ENCODE assay signal across 7 cellular contexts in genomic region chrX:136251042-136251991, GRCh38. TPM values are rescaled to one million over a fixed set of nuclear protein-coding genes. Genes with fewer than 3 reads are reported as not detected.
A peak's percentile ranks its signal among the peaks of the same experiment; 100 is the strongest.
DNase-seq lines count a peak whose midpoint lies in the region; ATAC-seq and TF ChIP-seq lines count a peak whose summit lies in the region.

MAP7D3 (minus strand) TSS chrX:136251400; CDS start chrX:136251358, 42 bp downstream.

- WGBS in lung, 2 donors, result 3 to 31% methylated on average over 17 to 73 of the region's 73 CpGs

- no peak for TF ChIP-seq CTCF in lung (IDR thresholded peaks at IDR 0.05; ENCODE audit: control extremely low read depth, extremely low read depth)

- H3K4me3 ChIP-seq in duodenal mucosa (ENCODE audit: low read depth in 1 of 2, low read length in 2 of 2) (peak within 1 kb of the TSS; percentile 56 to 61), lung (peak within 1 kb of the TSS; percentile 74)

- POLR2A ChIA-PET in activated CD4-positive, alpha-beta T cell treated with anti-CD3 and anti-CD28 coated beads, Interleukin-2, amount 10 ng/mL, durations not matched to agents 7 days and 5 days (lab: Charles Lee), result no interaction called here

- peak; percentile 34 for DNase-seq in NCI-H2196 (lab: John Stamatoyannopoulos, UW; ENCODE audit: unreplicated experiment)
- peak; percentile 67 for DNase-seq in activated CD4-positive, alpha-beta T cell treated with anti-CD3 and anti-CD28 coated beads, Interleukin-2, amount 10 ng/mL, durations not matched to agents 7 days and 5 days
- peak; percentile 49 for DNase-seq in lung (ENCODE audit: low spot score)
- peak; percentile 35 to 61 (median 42) for DNase-seq in stimulated activated CD4-positive, alpha-beta T cell treated with anti-CD3 and anti-CD28 coated beads, TNF-alpha, amount 100 ng/mL, for 48 hours (ENCODE audit: low read depth in 3 of 3)

- H3K36me3 Mint-ChIP-seq in activated CD4-positive, alpha-beta T cell treated with anti-CD3 and anti-CD28 coated beads, Interleukin-2, amount 10 ng/mL, durations not matched to agents 7 days and 5 days (ENCODE audit: low read depth), result no peaks in the 10 kb centered on the region

- peaks cover 5 to 6% of the 10 kb centered on the region in 2 donors for H3K4me1 ChIP-seq in duodenal mucosa (ENCODE audit: control insufficient read depth in 1 of 2, insufficient read depth in 2 of 2, low read length in 2 of 2)
- peaks cover 0 to 2% of the 10 kb centered on the region in 2 donors for H3K4me1 ChIP-seq in lung (ENCODE audit: control insufficient read depth in 2 of 2, insufficient read depth in 2 of 2, low read length in 2 of 2)

- ATAC-seq in GM18519 (IDR thresholded peaks at IDR 0.05; ENCODE audit: low FRiP score, unreplicated experiment) (peak; percentile 77), HG02840 (IDR thresholded peaks at IDR 0.05; ENCODE audit: low FRiP score, unreplicated experiment) (peak; percentile 83), lung (ENCODE audit: insufficient read depth, low FRiP score) (peak; percentile 88)

- peak within 1 kb of the TSS; percentile 82 for H3K4me3 Mint-ChIP-seq in activated CD4-positive, alpha-beta T cell treated with anti-CD3 and anti-CD28 coated beads, Interleukin-2, amount 10 ng/mL, durations not matched to agents 7 days and 5 days

- H3K9me3 ChIP-seq in duodenal mucosa (ENCODE audit: control insufficient read depth in 1 of 2, low read length in 2 of 2) (no peaks in the 10 kb centered on the region), lung (ENCODE audit: control insufficient read depth in 2 of 2, insufficient read depth in 1 of 2, low read length in 1 of 2) (no peaks in the 10 kb centered on the region)

- H3K27me3 ChIP-seq in duodenal mucosa (ENCODE audit: control insufficient read depth in 1 of 2, insufficient read depth in 2 of 2, low read length in 2 of 2), result peaks cover 0 to 4% of the 10 kb centered on the region in 2 donors
- no peaks in the 10 kb centered on the region for H3K27me3 ChIP-seq in lung (ENCODE audit: control insufficient read depth, insufficient read depth)

- CTCF ChIA-PET in activated CD4-positive, alpha-beta T cell treated with anti-CD3 and anti-CD28 coated beads, Interleukin-2, amount 10 ng/mL, durations not matched to agents 7 days and 5 days (lab: Charles Lee), result no interaction called here

- peak within 1 kb of the TSS; percentile 79 for H3K27ac Mint-ChIP-seq in activated CD4-positive, alpha-beta T cell treated with anti-CD3 and anti-CD28 coated beads, Interleukin-2, amount 10 ng/mL, durations not matched to agents 7 days and 5 days

- no peaks in the 10 kb centered on the region for H3K27me3 Mint-ChIP-seq in activated CD4-positive, alpha-beta T cell treated with anti-CD3 and anti-CD28 coated beads, Interleukin-2, amount 10 ng/mL, durations not matched to agents 7 days and 5 days

- H3K27ac ChIP-seq in duodenal mucosa (ENCODE audit: low read depth, low read length) (peak within 1 kb of the TSS; percentile 42), lung (ENCODE audit: low read depth in 1 of 2, low read length in 1 of 2) (peak within 1 kb of the TSS; percentile 75 to 89)

- H3K9me3 Mint-ChIP-seq in activated CD4-positive, alpha-beta T cell treated with anti-CD3 and anti-CD28 coated beads, Interleukin-2, amount 10 ng/mL, durations not matched to agents 7 days and 5 days, result no peaks in the 10 kb centered on the region

- no peaks in the 10 kb centered on the region for H3K36me3 ChIP-seq in duodenal mucosa (ENCODE audit: control insufficient read depth in 1 of 2, insufficient read depth in 2 of 2, low read length in 2 of 2)
- H3K36me3 ChIP-seq in lung (ENCODE audit: control insufficient read depth in 2 of 2, insufficient read depth in 2 of 2, low read length in 2 of 2), result no peaks in the 10 kb centered on the region

- peaks cover 8% of the 10 kb centered on the region for H3K4me1 Mint-ChIP-seq in activated CD4-positive, alpha-beta T cell treated with anti-CD3 and anti-CD28 coated beads, Interleukin-2, amount 10 ng/mL, durations not matched to agents 7 days and 5 days

- peak within 1 kb of the TSS; percentile 10 to 32 for H3K9ac ChIP-seq in duodenal mucosa (ENCODE audit: low read depth in 1 of 2, low read length in 2 of 2)

RNA-seq across cellular contexts. Expression of gene MAP7D3, which starts in this region (rescaled TPM):
- total RNA-seq in activated CD4-positive, alpha-beta T cell treated with anti-CD3 and anti-CD28 coated beads, Interleukin-2, amount 10 ng/mL, durations not matched to agents 7 days and 5 days, result 10 to 100 TPM; 11.2 to 13.5 TPM
- 10 to 100 TPM in 1 of 2 donors, 1 to 10 TPM in 1; 8.9 to 10.5 TPM for total RNA-seq in lung
- polyA plus RNA-seq in lung, result 1 to 10 TPM; 4.0 to 4.1 TPM

Comparison
In these comparisons a context has a peak if more than half of its experiments do, and no peak if none do; other contexts are left out.
1. Peak in every context shown above with its lines: DNase-seq, ATAC-seq, H3K4me3 ChIP-seq and H3K27ac ChIP-seq.